Comparison of ENCODE assay signal across 32 cellular contexts in genomic region chr10:98138031-98138430, GRCh38. TPM values are rescaled to one million over a fixed set of nuclear protein-coding genes. Genes with fewer than 3 reads are reported as not detected.
DNase-seq lines count a peak whose midpoint lies in the region; ATAC-seq, FAIRE-seq and TF ChIP-seq lines count a peak whose summit lies in the region.
"Had no signal": no experiment of that assay in that cellular context is flagged by ENCODE, and none has a peak within 500 bp of the region (broad histone marks: within the 10 kb centered on the region; RNA-seq: fewer than 3 reads in every experiment).

No MANE protein-coding gene starts in this region.

- no peaks in the 10 kb centered on the region for H3K27me3 Mint-ChIP-seq in activated T-cell treated with anti-CD3 and anti-CD28 coated beads, Interleukin-2, amount 50 U/mL, for 72 hours (ENCODE audit: low read depth)
- no peaks in the 10 kb centered on the region for H3K27me3 Mint-ChIP-seq in CD8-positive, alpha-beta memory T cell
- H3K27me3 Mint-ChIP-seq in T-helper 17 cell = no peaks in the 10 kb centered on the region
- H3K27me3 Mint-ChIP-seq in glutamatergic neuron (ENCODE audit: unreplicated experiment) = no peaks in the 10 kb centered on the region
- H3K27me3 Mint-ChIP-seq: naive B cell had no signal

- POLR2A ChIA-PET in CD8-positive, alpha-beta memory T cell (lab: Charles Lee) = no interaction called here
- POLR2A ChIA-PET in GM12878 (lab: Charles Lee) = no interaction called here

- DNase-seq in activated T-cell treated with anti-CD3 and anti-CD28 coated beads, Interleukin-2, amount 50 U/mL, for 72 hours = no peak
- no peak for DNase-seq in activated T-cell treated with anti-CD3 and anti-CD28 coated beads for 4 hours
- peak in 1 of 5 donors; percentile 22 for DNase-seq in CD8-positive, alpha-beta memory T cell
- DNase-seq in T-helper 17 cell = no peak
- DNase-seq in GM12878 (ENCODE audit: low read depth, low spot score) = no peak
- DNase-seq in mesenchymal stem cell = no peak
- DNase-seq in glutamatergic neuron = no peak
- DNase-seq: activated effector memory CD4-positive, alpha-beta T cell treated with anti-CD3 and anti-CD28 coated beads, Interleukin-2, amount 50 U/mL, for 16 hours; BE2C; effector CD8-positive, alpha-beta T cell; kidney; naive B cell; NCI-H146; NCI-H2107; NCI-H748 treated with DMSO at 0.1 percent for 48 hours; pancreas; RPMI8226; stimulated activated CD4-positive, alpha-beta T cell treated with anti-CD3 and anti-CD28 coated beads, Interleukin-1b, Interleukin-23, amount 100 ng/mL, for 48 hours; stimulated activated CD8-positive, alpha-beta memory T cell treated with anti-CD3 and anti-CD28 coated beads, Interleukin-4, amount 100 ng/mL, for 48 hours; trophoblast cell had no signal

- peaks cover 37% of the 10 kb centered on the region for H3K4me1 ChIP-seq in CD8-positive, alpha-beta memory T cell (ENCODE audit: insufficient read depth, low read length)
- H3K4me1 ChIP-seq in GM12878 (ENCODE audit: control insufficient read depth, insufficient read depth, low read length) = peaks cover 31% of the 10 kb centered on the region
- H3K4me1 ChIP-seq in mesenchymal stem cell (ENCODE audit: control insufficient read depth, insufficient read depth, low read depth, low read length) = peaks cover 3% of the 10 kb centered on the region
- H3K4me1 ChIP-seq: BE2C had no signal

- TF ChIP-seq CTCF in GM12878 (IDR thresholded peaks at IDR 0.05 in 2 of 3, conservative IDR thresholded peaks at IDR 0.05 in 1 of 3; ENCODE audit: control insufficient read depth in 2 of 3, extremely low read depth in 1 of 3, insufficient read depth in 1 of 3, low read depth in 3 of 3, low read length in 3 of 3) (no peak), glutamatergic neuron (IDR thresholded peaks at IDR 0.05; ENCODE audit: partially characterized antibody, unreplicated experiment) (no peak)

- peaks cover 1 to 5% of the 10 kb centered on the region in 2 donors for H3K36me3 Mint-ChIP-seq in activated T-cell treated with anti-CD3 and anti-CD28 coated beads, Interleukin-2, amount 50 U/mL, for 72 hours (ENCODE audit: insufficient read depth in 2 of 2)
- peaks cover 3 to 16% (median 5%) of the 10 kb centered on the region in 3 donors for H3K36me3 Mint-ChIP-seq in CD8-positive, alpha-beta memory T cell
- H3K36me3 Mint-ChIP-seq in T-helper 17 cell (ENCODE audit: low read depth) (peaks cover 4% of the 10 kb centered on the region), glutamatergic neuron (ENCODE audit: unreplicated experiment) (peaks cover 5% of the 10 kb centered on the region)
- H3K36me3 Mint-ChIP-seq: naive B cell had no signal

- no peak for FAIRE-seq in GM12878 (lab: Jason Lieb, UNC)
- FAIRE-seq: A549, bronchial epithelial cell, colon, GM12892, H1, HepG2, kidney, pancreas had no signal

- no peak overlapping the region for H2BK120ac ChIP-seq in mesenchymal stem cell (ENCODE audit: low read depth, low read length)

- no peak overlapping the region for H3K18ac ChIP-seq in mesenchymal stem cell (ENCODE audit: low read depth in 1 of 2, low read length in 2 of 2)

- no peak for TF ChIP-seq EP300 in GM12878 (IDR thresholded peaks at IDR 0.05; ENCODE audit: borderline replicate concordance in 1 of 2, control insufficient read depth in 1 of 2, low read depth in 2 of 2, low read length in 2 of 2)

- CTCF ChIA-PET in CD8-positive, alpha-beta memory T cell (lab: Charles Lee) = interaction anchor here (0.5 kb wide), 1 partner anchor 506 kb away, joined by 3 read pairs; no protein-coding TSS in a partner anchor
- CTCF ChIA-PET in GM12878 (lab: Yijun Ruan, JAX) = interaction anchor here (0.7 to 3.2 kb wide), 2 partner anchors 32 to 97 kb away, joined by 3 to 25 read pairs; no protein-coding TSS in a partner anchor

- TF ChIP-seq POLR2A in GM12878 (IDR thresholded peaks at IDR 0.05; ENCODE audit: low read depth, low read length) = no peak

- H2AK5ac ChIP-seq in mesenchymal stem cell (ENCODE audit: low read length, severe bottlenecking) = no peak overlapping the region

- no peak overlapping the region for H2BK15ac ChIP-seq in mesenchymal stem cell (ENCODE audit: low read depth, poor library complexity, severe bottlenecking)

- ATAC-seq in activated T-cell treated with anti-CD3 and anti-CD28 coated beads, Interleukin-2, amount 50 U/mL, for 72 hours (replicated peaks in 1 of 2) = peak in 1 of 2 donors; percentile 28
- ATAC-seq in T-helper 17 cell (no peak), GM12878 (no peak), GM18867 (IDR thresholded peaks at IDR 0.05; ENCODE audit: unreplicated experiment) (no peak)
- ATAC-seq: A549, HepG2, pancreas had no signal

- no TSS peak for BruUV-seq in GM12878 (replicated peaks; lab: Mats Ljungman, UMichigan)

- no peak overlapping the region for H3K27ac Mint-ChIP-seq in activated T-cell treated with anti-CD3 and anti-CD28 coated beads, Interleukin-2, amount 50 U/mL, for 72 hours
- peak overlapping the region in 7 of 8 donors; percentile 4 to 69 (median 39) for H3K27ac Mint-ChIP-seq in CD8-positive, alpha-beta memory T cell
- H3K27ac Mint-ChIP-seq in T-helper 17 cell = peak overlapping the region; percentile 19
- no peak overlapping the region for H3K27ac Mint-ChIP-seq in glutamatergic neuron (ENCODE audit: unreplicated experiment)
- H3K27ac Mint-ChIP-seq: mesothelial cell of epicardium had no signal

- in situ Hi-C loops in GM12878 (cut with MboI) = no loop called here

- H3K4me2 ChIP-seq in GM12878 (ENCODE audit: control insufficient read depth, insufficient read depth) = peak overlapping the region; percentile 34; the same call in 1 of the 2 replicates
- no peak overlapping the region for H3K4me2 ChIP-seq in mesenchymal stem cell (ENCODE audit: low read length, poor library complexity, severe bottlenecking)
- H3K4me2 ChIP-seq: A549, smooth muscle cell had no signal

- RAD21 ChIA-PET in GM12878 (lab: Charles Lee; ENCODE audit: unreplicated experiment) = interaction anchor here (1.4 kb wide), 1 partner anchor 10 kb away, joined by 5 read pairs; no protein-coding TSS in a partner anchor

- intact Hi-C loops in GM12878 (cut with micrococcal nuclease; ENCODE audit: unreplicated experiment) = no loop called here

- H3K9ac ChIP-seq in GM12878 (ENCODE audit: control insufficient read depth, insufficient read depth, low read length) (no peak overlapping the region), mesenchymal stem cell (ENCODE audit: low read length) (no peak overlapping the region)

- H3K36me3 ChIP-seq in CD8-positive, alpha-beta memory T cell (ENCODE audit: insufficient read depth, low read length) = no peaks in the 10 kb centered on the region
- H3K36me3 ChIP-seq in GM12878 (ENCODE audit: control insufficient read depth in 2 of 2, insufficient read depth in 2 of 2, low read length in 1 of 2) (no peaks in the 10 kb centered on the region), mesenchymal stem cell (ENCODE audit: control insufficient read depth in 1 of 2, insufficient read depth in 2 of 2, low read depth in 1 of 2, low read length in 2 of 2) (no peaks in the 10 kb centered on the region)
- H3K36me3 ChIP-seq: BE2C, pancreas, right atrium auricular region had no signal

- H3K4me3 Mint-ChIP-seq in activated T-cell treated with anti-CD3 and anti-CD28 coated beads, Interleukin-2, amount 50 U/mL, for 72 hours = peak overlapping the region; percentile 35 to 38
- H3K4me3 Mint-ChIP-seq in CD8-positive, alpha-beta memory T cell = peak overlapping the region in 6 of 7 donors; percentile 6 to 57 (median 22)
- H3K4me3 Mint-ChIP-seq in T-helper 17 cell (peak overlapping the region; percentile 25), glutamatergic neuron (ENCODE audit: unreplicated experiment) (no peak overlapping the region)
- H3K4me3 Mint-ChIP-seq: mesothelial cell of epicardium had no signal

- H3K14ac ChIP-seq in mesenchymal stem cell (ENCODE audit: low read length in 2 of 2) = no peak overlapping the region

- no peak overlapping the region for H4K8ac ChIP-seq in mesenchymal stem cell (ENCODE audit: low read length)

- H2AFZ ChIP-seq in GM12878 (ENCODE audit: control insufficient read depth, low read depth, low read length) = no peak overlapping the region
- no peak overlapping the region for H2AFZ ChIP-seq in mesenchymal stem cell (ENCODE audit: low read depth, low read length)

- peaks cover 60% of the 10 kb centered on the region for H3K79me2 ChIP-seq in GM12878 (ENCODE audit: control insufficient read depth, insufficient read depth, low read length)

- peaks cover 3 to 4% of the 10 kb centered on the region in 2 donors for H3K9me3 Mint-ChIP-seq in activated T-cell treated with anti-CD3 and anti-CD28 coated beads, Interleukin-2, amount 50 U/mL, for 72 hours
- no peaks in the 10 kb centered on the region for H3K9me3 Mint-ChIP-seq in CD8-positive, alpha-beta memory T cell
- peaks cover 2% of the 10 kb centered on the region for H3K9me3 Mint-ChIP-seq in glutamatergic neuron (ENCODE audit: unreplicated experiment)

- H3K27me3 ChIP-seq in CD8-positive, alpha-beta memory T cell (ENCODE audit: insufficient read depth, low read length, poor library complexity, severe bottlenecking) = no peaks in the 10 kb centered on the region
- H3K27me3 ChIP-seq in GM12878 (replicated peaks in 1 of 2; ENCODE audit: control insufficient read depth in 2 of 2, insufficient read depth in 2 of 2, low read length in 1 of 2) (no peaks in the 10 kb centered on the region), mesenchymal stem cell (ENCODE audit: control insufficient read depth in 1 of 2, insufficient read depth in 1 of 2, low read length in 2 of 2) (no peaks in the 10 kb centered on the region)
- H3K27me3 ChIP-seq: BE2C, pancreas, right atrium auricular region, SJSA1 had no signal

- SMC1A ChIA-PET in GM12878 (lab: Charles Lee; ENCODE audit: uncharacterized antibody, unreplicated experiment) = interaction anchor here (0.9 to 2.2 kb wide), 5 partner anchors 17 to 34 kb away, joined by 3 to 10 read pairs (median 5); no protein-coding TSS in a partner anchor

- no peak for TF ChIP-seq RAD21 in GM12878 (IDR thresholded peaks at IDR 0.05; ENCODE audit: insufficient read depth, low read depth, low read length)

- H3K9me3 ChIP-seq in CD8-positive, alpha-beta memory T cell (ENCODE audit: low read length) = no peaks in the 10 kb centered on the region
- H3K9me3 ChIP-seq in T-helper 17 cell (ENCODE audit: control insufficient read depth, low read length, poor library complexity, severe bottlenecking) = no peaks in the 10 kb centered on the region
- no peaks in the 10 kb centered on the region; the same call in 2 of the 3 replicates for H3K9me3 ChIP-seq in GM12878 (replicated peaks; ENCODE audit: control insufficient read depth, insufficient read depth, low read length)
- no peaks in the 10 kb centered on the region for H3K9me3 ChIP-seq in mesenchymal stem cell (ENCODE audit: control insufficient read depth, low read length)
- H3K9me3 ChIP-seq: BE2C, pancreas, right atrium auricular region, SJSA1 had no signal

- no peak overlapping the region for H3K27ac ChIP-seq in CD8-positive, alpha-beta memory T cell (ENCODE audit: low read depth, low read length)
- no peak overlapping the region for H3K27ac ChIP-seq in GM12878 (ENCODE audit: control insufficient read depth, insufficient read depth)
- no peak overlapping the region for H3K27ac ChIP-seq in mesenchymal stem cell (ENCODE audit: low read length, poor library complexity, severe bottlenecking)
- H3K27ac ChIP-seq: A549, epithelial cell of prostate, pancreas, right atrium auricular region, SJSA1 had no signal

- H4K20me1 ChIP-seq in GM12878 (ENCODE audit: control insufficient read depth, insufficient read depth) = peaks cover 6% of the 10 kb centered on the region

- no peak overlapping the region for H3K4me3 ChIP-seq in CD8-positive, alpha-beta memory T cell (ENCODE audit: low read length)
- H3K4me3 ChIP-seq in GM12878 = peak overlapping the region; percentile 30; the same call in 1 of the 2 replicates
- no peak overlapping the region for H3K4me3 ChIP-seq in mesenchymal stem cell (ENCODE audit: insufficient read depth in 1 of 2, low read depth in 1 of 2, low read length in 2 of 2)
- H3K4me3 ChIP-seq: A549, pancreas, right atrium auricular region, SJSA1, smooth muscle cell had no signal

- H2BK12ac ChIP-seq in mesenchymal stem cell (ENCODE audit: low read length in 2 of 2) = no peak overlapping the region

- H2BK5ac ChIP-seq in mesenchymal stem cell (ENCODE audit: low read depth, low read length, poor library complexity, severe bottlenecking) = no peak overlapping the region

- peaks cover 7% of the 10 kb centered on the region for H3K79me1 ChIP-seq in mesenchymal stem cell (replicated peaks; ENCODE audit: low read length, poor library complexity, severe bottlenecking)

- H3K4me1 Mint-ChIP-seq in activated T-cell treated with anti-CD3 and anti-CD28 coated beads, Interleukin-2, amount 50 U/mL, for 72 hours (ENCODE audit: low read depth) = peaks cover 84% of the 10 kb centered on the region
- peaks cover 58 to 84% (median 82%) of the 10 kb centered on the region in 3 donors for H3K4me1 Mint-ChIP-seq in CD8-positive, alpha-beta memory T cell
- H3K4me1 Mint-ChIP-seq in T-helper 17 cell = peaks cover 42% of the 10 kb centered on the region
- H3K4me1 Mint-ChIP-seq in glutamatergic neuron (ENCODE audit: low read depth, unreplicated experiment) = peaks cover 12% of the 10 kb centered on the region

- H3K23ac ChIP-seq in mesenchymal stem cell (ENCODE audit: low read length in 2 of 2) = no peak overlapping the region

- H4K91ac ChIP-seq in mesenchymal stem cell (ENCODE audit: low read length) = no peak overlapping the region

- H3K4ac ChIP-seq in mesenchymal stem cell (ENCODE audit: low read depth in 1 of 2, low read length in 2 of 2) = no peak overlapping the region

RNA-seq across cellular contexts. Expression of gene R3HCC1L, which starts 3.6 kb away (rescaled TPM):
- 10 to 100 TPM; 18.4 to 24.0 TPM for total RNA-seq in activated T-cell treated with anti-CD3 and anti-CD28 coated beads, Interleukin-2, amount 50 U/mL, for 72 hours
- total RNA-seq in CD8-positive, alpha-beta memory T cell = 10 to 100 TPM; 24.3 to 24.6 TPM
- polyA plus RNA-seq in CD8-positive, alpha-beta memory T cell = 14.8 TPM
- total RNA-seq in T-helper 17 cell (10 to 100 TPM; 21.7 to 23.3 TPM), GM12878 (2014; rRNA removed) (12.1 and 15.8 TPM in 2 replicates), GM12878 (2014; rRNA removed; fragmentation: Illumina TruSeq; extraction: Trizol) (19.7 and 20.3 TPM in 2 replicates), GM12878 (2021) (12.9 and 13.7 TPM in 2 replicates), glutamatergic neuron (ENCODE audit: unreplicated experiment) (13.6 TPM)
- total RNA-seq in GM12878 (2013; cell fraction: nucleolus; rRNA removed) = 59.1 and 61.5 TPM in 2 replicates
- polyA plus RNA-seq in GM12878 (2011; ENCODE audit: low read depth) = 6.5 TPM
- polyA plus RNA-seq in GM12878 (2011; rRNA removed) (16.2 and 19.5 TPM in 2 replicates), GM12878 (2014; fragmentation: Illumina TruSeq; extraction: Trizol) (19.4 and 27.7 TPM in 2 replicates), GM12878 (2014; fragmentation: Nextera tagmentation; extraction: Ambion mirVana) (10 to 100 TPM; 11.3 to 14.7 TPM), GM12878 (2014; rRNA removed) (12.4 and 13.8 TPM in 2 replicates), GM12878 (2016; fragmentation: Nextera tagmentation; extraction: Ambion mirVana) (10 to 100 TPM; 16.0 to 19.9 TPM)
- 9.3 and 9.4 TPM in 2 replicates for polyA plus RNA-seq in GM12878 (2011; cell fraction: cytosol; rRNA removed)
- 12.7 and 14.3 TPM in 2 replicates for polyA plus RNA-seq in GM12878 (2011; cell fraction: nucleus; rRNA removed)
- 9.5 and 12.9 TPM in 2 replicates for polyA plus RNA-seq in GM12878 (2012)
- 20.3 and 30.3 TPM in 2 replicates for polyA minus RNA-seq in GM12878 (2011; rRNA and poly(A)+ RNA removed)
- 5.5 and 8.2 TPM in 2 replicates for polyA minus RNA-seq in GM12878 (2011; cell fraction: cytosol; rRNA and poly(A)+ RNA removed)
- 25.0 and 29.6 TPM in 2 replicates for polyA minus RNA-seq in GM12878 (2011; cell fraction: nucleus; rRNA and poly(A)+ RNA removed)
- 9.3 TPM for polyA plus RNA-seq in mesenchymal stem cell (2013, experiment 1 of 2)
- 10.4 TPM for polyA plus RNA-seq in mesenchymal stem cell (2013, experiment 2 of 2)

Comparison
In these comparisons a context has a peak if more than half of its experiments do, and no peak if none do; other contexts are left out.
1. H3K27ac Mint-ChIP-seq: peak in CD8-positive, alpha-beta memory T cell (7 of 8) and T-helper 17 cell (single experiment); none in activated T-cell treated with anti-CD3 and anti-CD28 coated beads, Interleukin-2, amount 50 U/mL, for 72 hours (single experiment) and glutamatergic neuron (single experiment).